ENCODE assay signal across 15 cellular contexts in genomic region chr5:95080026-95080425, GRCh38.
A peak's percentile ranks its signal among the peaks of the same experiment; 100 is the strongest.
DNase-seq lines count a peak whose midpoint lies in the region; ATAC-seq and TF ChIP-seq lines count a peak whose summit lies in the region.
"Had no signal": no experiment of that assay in that cellular context is flagged by ENCODE, and none has a peak within 500 bp of the region (broad histone marks: within the 10 kb centered on the region; RNA-seq: fewer than 3 reads in every experiment).

No MANE protein-coding gene starts in this region.

- H3K9me3 Mint-ChIP-seq in natural killer cell (peaks cover 0 to 2% of the 10 kb centered on the region in 2 donors), Caco-2 (ENCODE audit: unreplicated experiment) (no peaks in the 10 kb centered on the region)

- peak overlapping the region in 1 of 2 donors; percentile 3 for H3K9ac ChIP-seq in duodenal mucosa (ENCODE audit: low read depth in 1 of 2, low read length in 2 of 2)
- H3K9ac ChIP-seq: GM23248 had no signal

- CTCF ChIA-PET in A673 (lab: Charles Lee), result no interaction called here
- CTCF ChIA-PET in Caco-2 (lab: Charles Lee), result no interaction called here

- no peaks in the 10 kb centered on the region for H3K27me3 ChIP-seq in A673 (replicated peaks; ENCODE audit: insufficient read depth, low read depth, low read length, poor library complexity)
- no peaks in the 10 kb centered on the region for H3K27me3 ChIP-seq in duodenal mucosa (ENCODE audit: control insufficient read depth in 1 of 2, insufficient read depth in 2 of 2, low read length in 2 of 2)
- H3K27me3 ChIP-seq in Caco-2 (replicated peaks; ENCODE audit: control insufficient read depth, insufficient read depth, low read length), result no peaks in the 10 kb centered on the region

- H3K4me3 Mint-ChIP-seq in natural killer cell (peak overlapping the region; percentile 58), Caco-2 (ENCODE audit: unreplicated experiment) (no peak overlapping the region)

- H3K4me1 ChIP-seq in A673 (ENCODE audit: insufficient read depth, low read length, poor library complexity, severe bottlenecking), result peaks cover 35% of the 10 kb centered on the region
- no peaks in the 10 kb centered on the region for H3K4me1 ChIP-seq in duodenal mucosa (ENCODE audit: control insufficient read depth in 1 of 2, insufficient read depth in 2 of 2, low read length in 2 of 2)
- H3K4me1 ChIP-seq in Caco-2, result no peaks in the 10 kb centered on the region

- ATAC-seq in natural killer cell, result no peak
- no peak for ATAC-seq in HG02759 (IDR thresholded peaks at IDR 0.05; ENCODE audit: unreplicated experiment)
- ATAC-seq: left colon had no signal

- H3K36me3 ChIP-seq in A673 (ENCODE audit: insufficient read depth, low read length, poor library complexity, severe bottlenecking) (no peaks in the 10 kb centered on the region), duodenal mucosa (ENCODE audit: control insufficient read depth in 1 of 2, insufficient read depth in 2 of 2, low read length in 2 of 2) (no peaks in the 10 kb centered on the region), Caco-2 (ENCODE audit: control insufficient read depth, insufficient read depth, low read length) (no peaks in the 10 kb centered on the region)

- H3K36me3 Mint-ChIP-seq in natural killer cell (no peaks in the 10 kb centered on the region), Caco-2 (ENCODE audit: insufficient read depth, unreplicated experiment) (no peaks in the 10 kb centered on the region)

- H3K27ac Mint-ChIP-seq in natural killer cell, result peak overlapping the region in 1 of 2 donors; percentile 84
- H3K27ac Mint-ChIP-seq in Caco-2 (ENCODE audit: unreplicated experiment), result no peak overlapping the region

- no TSS peak for BruUV-seq in A673 (replicated peaks; lab: Mats Ljungman, UMichigan)
- no TSS peak for BruUV-seq in Caco-2 (replicated peaks; lab: Mats Ljungman, UMichigan)

- H3K27ac ChIP-seq in A673 (ENCODE audit: low read depth, low read length, poor library complexity, severe bottlenecking) (peak overlapping the region; percentile 68), duodenal mucosa (ENCODE audit: low read depth, low read length) (no peak overlapping the region)
- H3K27ac ChIP-seq: GM23248 had no signal

- H3K4me1 Mint-ChIP-seq in natural killer cell, result peaks cover 32 to 38% of the 10 kb centered on the region in 2 donors
- H3K4me1 Mint-ChIP-seq in Caco-2 (ENCODE audit: low read depth, unreplicated experiment), result peaks cover 12% of the 10 kb centered on the region

- H3K4me3 ChIP-seq in A673 (ENCODE audit: low read depth, low read length, poor library complexity, severe bottlenecking), result peak overlapping the region; percentile 44
- peak overlapping the region; percentile 22 to 44 for H3K4me3 ChIP-seq in duodenal mucosa (ENCODE audit: low read depth in 1 of 2, low read length in 2 of 2)
- H3K4me3 ChIP-seq in Caco-2 (ENCODE audit: low read depth, low read length), result no peak overlapping the region
- H3K4me3 ChIP-seq: GM23248 had no signal

- POLR2A ChIA-PET in A673 (lab: Charles Lee; ENCODE audit: low non-redundant PET) (no interaction called here), Caco-2 (lab: Charles Lee) (no interaction called here)

- no peaks in the 10 kb centered on the region for H3K27me3 Mint-ChIP-seq in natural killer cell (ENCODE audit: low read depth in 2 of 2)
- H3K27me3 Mint-ChIP-seq in Caco-2 (ENCODE audit: insufficient read depth, unreplicated experiment), result no peaks in the 10 kb centered on the region

- intact Hi-C loops in A673 (cut with micrococcal nuclease; ENCODE audit: unreplicated experiment) (loop anchor here (2.0 kb wide), 1 partner anchor 111 kb away; no protein-coding TSS in a partner anchor), natural killer cell (cut with micrococcal nuclease) (no loop called here), Caco-2 (cut with micrococcal nuclease; ENCODE audit: unreplicated experiment) (no loop called here)

- DNase-seq in A673 (ENCODE audit: low spot score) (no peak), LHCN-M2 (ENCODE audit: low read depth) (peak; percentile 23), natural killer cell (no peak), NCI-H69 (lab: John Stamatoyannopoulos, UW) (no peak), cerebellum (ENCODE audit: low spot score) (no peak), Caco-2 (no peak)
- DNase-seq: activated CD4-positive, alpha-beta T cell treated with anti-CD3 and anti-CD28 coated beads, Interleukin-2, amount 50 U/mL, for 4 hours; central memory CD4-positive, alpha-beta T cell; DMS79; GM23248; left colon; NCI-H2227 treated with DMSO at 0.1 percent for 48 hours; occipital lobe had no signal

- H3K9me3 ChIP-seq in A673 (ENCODE audit: low read depth, low read length, poor library complexity, severe bottlenecking), result no peaks in the 10 kb centered on the region
- H3K9me3 ChIP-seq in duodenal mucosa (ENCODE audit: control insufficient read depth in 1 of 2, low read length in 2 of 2), result no peaks in the 10 kb centered on the region
- no peaks in the 10 kb centered on the region for H3K9me3 ChIP-seq in Caco-2

- no peak for TF ChIP-seq CTCF in A673 (conservative IDR thresholded peaks at IDR 0.05; ENCODE audit: low read depth, low read length)
- no peak for TF ChIP-seq CTCF in natural killer cell (IDR thresholded peaks at IDR 0.05)
- TF ChIP-seq CTCF in Caco-2 (IDR thresholded peaks at IDR 0.05; ENCODE audit: insufficient read depth in 1 of 2, low read depth in 1 of 2, low read length in 1 of 2, severe bottlenecking in 1 of 2, unreplicated experiment in 1 of 2), result no peak
